ENCODE assay signal across 1 cellular context in genomic region chr9:136640176-136641086, GRCh38.
TF ChIP-seq lines count a peak whose summit lies in the region.

No MANE protein-coding gene starts in this region.

TF ChIP-seq in HepG2, 621 proteins besides CTCF, POLR2A, EP300 and RAD21:
- no peak for TF ChIP-seq FOXP4 (CRISPR knock-in tag; IDR thresholded peaks at IDR 0.05)
- TF ChIP-seq ATF7 (IDR thresholded peaks at IDR 0.05) = peak; percentile 46; the same call in 1 of the 2 replicates
- TF ChIP-seq ATF7 (CRISPR knock-in tag; IDR thresholded peaks at IDR 0.05) = no peak
- TF ChIP-seq, protein P1, sequence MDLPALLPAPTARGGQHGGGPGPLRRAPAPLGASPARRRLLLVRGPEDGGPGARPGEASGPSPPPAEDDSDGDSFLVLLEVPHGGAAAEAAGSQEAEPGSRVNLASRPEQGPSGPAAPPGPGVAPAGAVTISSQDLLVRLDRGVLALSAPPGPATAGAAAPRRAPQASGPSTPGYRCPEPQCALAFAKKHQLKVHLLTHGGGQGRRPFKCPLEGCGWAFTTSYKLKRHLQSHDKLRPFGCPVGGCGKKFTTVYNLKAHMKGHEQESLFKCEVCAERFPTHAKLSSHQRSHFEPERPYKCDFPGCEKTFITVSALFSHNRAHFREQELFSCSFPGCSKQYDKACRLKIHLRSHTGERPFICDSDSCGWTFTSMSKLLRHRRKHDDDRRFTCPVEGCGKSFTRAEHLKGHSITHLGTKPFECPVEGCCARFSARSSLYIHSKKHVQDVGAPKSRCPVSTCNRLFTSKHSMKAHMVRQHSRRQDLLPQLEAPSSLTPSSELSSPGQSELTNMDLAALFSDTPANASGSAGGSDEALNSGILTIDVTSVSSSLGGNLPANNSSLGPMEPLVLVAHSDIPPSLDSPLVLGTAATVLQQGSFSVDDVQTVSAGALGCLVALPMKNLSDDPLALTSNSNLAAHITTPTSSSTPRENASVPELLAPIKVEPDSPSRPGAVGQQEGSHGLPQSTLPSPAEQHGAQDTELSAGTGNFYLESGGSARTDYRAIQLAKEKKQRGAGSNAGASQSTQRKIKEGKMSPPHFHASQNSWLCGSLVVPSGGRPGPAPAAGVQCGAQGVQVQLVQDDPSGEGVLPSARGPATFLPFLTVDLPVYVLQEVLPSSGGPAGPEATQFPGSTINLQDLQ (CRISPR knock-in tag; IDR thresholded peaks at IDR 0.05) = no peak
- TF ChIP-seq ZNF34 (CRISPR knock-in tag; IDR thresholded peaks at IDR 0.05; ENCODE audit: borderline replicate concordance) = no peak
